29 cellular contexts compared by ENCODE assay signal in genomic region chr10:20020677-20021076, GRCh38.
"Had no signal": no experiment of that assay in that cellular context is flagged by ENCODE, and none has a peak within 500 bp of the region (broad histone marks: within the 10 kb centered on the region; RNA-seq: fewer than 3 reads in every experiment).

No MANE protein-coding gene starts in this region.

- H3K36me3 Mint-ChIP-seq: stimulated activated effector memory CD8-positive, alpha-beta T cell treated with anti-CD3 and anti-CD28 coated beads, Interleukin-12 subunit alpha, Interleukin-12 subunit beta, amount 100 ng/mL, for 72 hours; stimulated activated memory B cell treated with anti-CD40 and anti-IgM and Interleukin-4, amounts not matched to agents 10 μg/mL and 1 μg/mL and 100 μg/mL, for 72 hours; stimulated activated naive B cell treated with anti-CD40 and anti-IgM and Interleukin-4, amounts not matched to agents 10 μg/mL and 1 μg/mL and 100 μg/mL, for 72 hours had no signal

- H3K9me3 ChIP-seq: suprapubic skin, testis, thoracic aorta, thyroid gland, tibial artery, transverse colon, upper lobe of left lung, upper lobe of right lung, uterus, vagina had no signal

- FAIRE-seq: urothelium cell line had no signal

- H3K4me1 Mint-ChIP-seq: stimulated activated effector memory CD8-positive, alpha-beta T cell treated with anti-CD3 and anti-CD28 coated beads, Interleukin-12 subunit alpha, Interleukin-12 subunit beta, amount 100 ng/mL, for 72 hours; stimulated activated memory B cell treated with anti-CD40 and anti-IgM and Interleukin-4, amounts not matched to agents 10 μg/mL and 1 μg/mL and 100 μg/mL, for 72 hours; stimulated activated naive B cell treated with anti-CD40 and anti-IgM and Interleukin-4, amounts not matched to agents 10 μg/mL and 1 μg/mL and 100 μg/mL, for 72 hours; stimulated activated naive CD8-positive, alpha-beta T cell treated with anti-CD3 and anti-CD28 coated beads, Interleukin-15, amount 100 ng/mL, for 72 hours had no signal

- H3K27ac ChIP-seq: stomach, suprapubic skin, testis, thoracic aorta, thyroid gland, tibial artery, tibial nerve, transverse colon, upper lobe of left lung, upper lobe of right lung, uterus, vagina had no signal

- H3K9me3 Mint-ChIP-seq: stimulated activated memory B cell treated with anti-CD40 and anti-IgM and Interleukin-4, amounts not matched to agents 10 μg/mL and 1 μg/mL and 100 μg/mL, for 72 hours; stimulated activated naive CD8-positive, alpha-beta T cell treated with anti-CD3 and anti-CD28 coated beads, Interleukin-15, amount 100 ng/mL, for 72 hours had no signal

- H3K36me3 ChIP-seq: stomach, suprapubic skin, thoracic aorta, thyroid gland, tibial artery, tibial nerve, transverse colon, upper lobe of left lung, upper lobe of right lung, uterus, vagina had no signal

- H3K4me3 ChIP-seq: stomach, suprapubic skin, testis, thoracic aorta, thyroid gland, tibial artery, tibial nerve, transverse colon, upper lobe of left lung, upper lobe of right lung, uterus, vagina had no signal

- H3K27ac Mint-ChIP-seq: stimulated activated effector memory CD8-positive, alpha-beta T cell treated with anti-CD3 and anti-CD28 coated beads, Interleukin-12 subunit alpha, Interleukin-12 subunit beta, amount 100 ng/mL, for 72 hours; stimulated activated memory B cell treated with anti-CD40 and anti-IgM and Interleukin-4, amounts not matched to agents 10 μg/mL and 1 μg/mL and 100 μg/mL, for 72 hours; stimulated activated naive B cell treated with anti-CD40 and anti-IgM and Interleukin-4, amounts not matched to agents 10 μg/mL and 1 μg/mL and 100 μg/mL, for 72 hours; stimulated activated naive CD8-positive, alpha-beta T cell treated with anti-CD3 and anti-CD28 coated beads, Interleukin-15, amount 100 ng/mL, for 72 hours; stimulated activated naive CD8-positive, alpha-beta T cell treated with anti-CD3 and anti-CD28 coated beads, Interleukin-15, Interleukin-2, amounts not matched to agents 100 ng/mL and 50 ng/mL, for 24 hours; type B pancreatic cell had no signal

- H3K27me3 Mint-ChIP-seq: stimulated activated memory B cell treated with anti-CD40 and anti-IgM and Interleukin-4, amounts not matched to agents 10 μg/mL and 1 μg/mL and 100 μg/mL, for 72 hours; stimulated activated naive B cell treated with anti-CD40 and anti-IgM and Interleukin-4, amounts not matched to agents 10 μg/mL and 1 μg/mL and 100 μg/mL, for 72 hours; stimulated activated naive CD8-positive, alpha-beta T cell treated with anti-CD3 and anti-CD28 coated beads, Interleukin-15, amount 100 ng/mL, for 72 hours; stimulated activated naive CD8-positive, alpha-beta T cell treated with anti-CD3 and anti-CD28 coated beads, Interleukin-15, Interleukin-2, amounts not matched to agents 100 ng/mL and 50 ng/mL, for 24 hours; type B pancreatic cell had no signal

- H3K27me3 ChIP-seq: stomach, suprapubic skin, testis, thyroid gland, tibial artery, tibial nerve, transverse colon, upper lobe of left lung, upper lobe of right lung, uterus, vagina had no signal

- H3K4me3 Mint-ChIP-seq: stimulated activated effector memory CD8-positive, alpha-beta T cell treated with anti-CD3 and anti-CD28 coated beads, Interleukin-12 subunit alpha, Interleukin-12 subunit beta, amount 100 ng/mL, for 72 hours; stimulated activated memory B cell treated with anti-CD40 and anti-IgM and Interleukin-4, amounts not matched to agents 10 μg/mL and 1 μg/mL and 100 μg/mL, for 72 hours; stimulated activated naive B cell treated with anti-CD40 and anti-IgM and Interleukin-4, amounts not matched to agents 10 μg/mL and 1 μg/mL and 100 μg/mL, for 72 hours; stimulated activated naive CD8-positive, alpha-beta T cell treated with anti-CD3 and anti-CD28 coated beads, Interleukin-15, amount 100 ng/mL, for 72 hours; stimulated activated naive CD8-positive, alpha-beta T cell treated with anti-CD3 and anti-CD28 coated beads, Interleukin-15, Interleukin-2, amounts not matched to agents 100 ng/mL and 50 ng/mL, for 24 hours; type B pancreatic cell had no signal

- ATAC-seq: stimulated activated effector memory CD8-positive, alpha-beta T cell treated with anti-CD3 and anti-CD28 coated beads, Interleukin-12 subunit alpha, Interleukin-12 subunit beta, amount 100 ng/mL, for 72 hours; stimulated activated memory B cell treated with anti-CD40 and anti-IgM and Interleukin-4, amounts not matched to agents 10 μg/mL and 1 μg/mL and 100 μg/mL, for 72 hours; stimulated activated naive B cell treated with anti-CD40 and anti-IgM and Interleukin-4, amounts not matched to agents 10 μg/mL and 1 μg/mL and 100 μg/mL, for 72 hours; stimulated activated naive CD8-positive, alpha-beta T cell treated with anti-CD3 and anti-CD28 coated beads, Interleukin-15, amount 100 ng/mL, for 72 hours; stimulated activated naive CD8-positive, alpha-beta T cell treated with anti-CD3 and anti-CD28 coated beads, Interleukin-15, Interleukin-2, amounts not matched to agents 100 U/mL and 50 U/mL, for 24 hours; upper lobe of right lung had no signal

- DNase-seq: stimulated activated CD4-positive, alpha-beta T cell treated with anti-CD3 and anti-CD28 coated beads, Interleukin-2, amount 100 ng/mL, for 48 hours; stimulated activated CD4-positive, alpha-beta T cell treated with anti-CD3 and anti-CD28 coated beads, Interleukin-4, amount 100 ng/mL, for 1 hour; stimulated activated CD4-positive, alpha-beta T cell treated with anti-CD3 and anti-CD28 coated beads, Interleukin-4, amount 100 ng/mL, for 24 hours; stimulated activated CD4-positive, alpha-beta T cell treated with anti-CD3 and anti-CD28 coated beads, Interleukin-4, amount 100 ng/mL, for 4 hours; stimulated activated CD8-positive, alpha-beta memory T cell treated with anti-CD3 and anti-CD28 coated beads, Interleukin-4, amount 100 ng/mL, for 48 hours; stimulated activated naive B cell treated with anti-CD40 and anti-IgM and Interleukin-4, amounts not matched to agents 10 μg/mL and 1 μg/mL and 100 μg/mL, for 72 hours; stimulated activated naive CD4-positive, alpha-beta T cell; stimulated activated naive CD4-positive, alpha-beta T cell treated with Interleukin-2 at 50 U/mL for 16 hours; stimulated activated naive CD8-positive, alpha-beta T cell treated with anti-CD3 and anti-CD28 coated beads, Interleukin-15, amount 100 ng/mL, for 72 hours; stimulated activated naive CD8-positive, alpha-beta T cell treated with anti-CD3 and anti-CD28 coated beads, Interleukin-15, Interleukin-2, amounts not matched to agents 100 U/mL and 50 U/mL, for 24 hours; stomach; substantia nigra; testis; thyroid gland; tibial artery; transverse colon; trophoblast cell; upper lobe of left lung; upper lobe of right lung; uterus had no signal

- H3K4me1 ChIP-seq: suprapubic skin, testis, thyroid gland, transverse colon, upper lobe of left lung, upper lobe of right lung, uterus, vagina had no signal
